ENCODE assay signal across 15 cellular contexts in the genomic region with DNA sequence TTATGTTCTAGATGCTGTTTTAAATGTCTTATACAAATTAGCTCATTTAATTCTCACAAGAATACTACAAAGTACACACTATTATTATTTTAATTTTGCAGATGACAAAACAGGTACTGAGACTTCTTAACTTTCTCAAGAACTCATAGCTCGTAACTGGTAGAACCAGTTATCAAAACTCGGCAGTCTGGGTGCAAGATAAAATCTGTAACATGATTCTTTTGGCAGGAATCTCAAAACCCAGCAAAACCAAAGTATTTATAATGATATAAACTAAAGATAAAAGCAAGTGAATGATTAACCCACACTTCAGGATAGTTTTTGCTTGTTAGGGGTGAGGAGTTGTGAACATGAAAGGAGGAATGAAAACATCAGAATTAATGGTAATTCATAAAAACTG. TPM values are rescaled to one million over a fixed set of nuclear protein-coding genes. Genes with fewer than 3 reads are reported as not detected.
DNase-seq lines count a peak whose midpoint lies in the region; ATAC-seq and TF ChIP-seq lines count a peak whose summit lies in the region.
"Had no signal": no experiment of that assay in that cellular context is flagged by ENCODE, and none has a peak within 500 bp of the region (broad histone marks: within the 10 kb centered on the region; RNA-seq: fewer than 3 reads in every experiment).

No MANE protein-coding gene starts in this region.

- H3K27ac Mint-ChIP-seq in mesothelial cell of epicardium: peak overlapping the region; percentile 41
- H3K27ac Mint-ChIP-seq: CD8-positive, alpha-beta T cell had no signal

- peaks cover 11% of the 10 kb centered on the region for H3K4me1 ChIP-seq in body of pancreas
- H3K4me1 ChIP-seq: esophagus muscularis mucosa, right lobe of liver had no signal

- peaks cover 54% of the 10 kb centered on the region for H3K4me1 Mint-ChIP-seq in mesothelial cell of epicardium

- peak overlapping the region in 1 of 4 donors; percentile 4 for H3K27ac ChIP-seq in body of pancreas
- H3K27ac ChIP-seq: cardiac muscle cell, esophagus muscularis mucosa, right lobe of liver had no signal

- no peaks in the 10 kb centered on the region for H3K36me3 ChIP-seq in body of pancreas (replicated peaks in 1 of 2; ENCODE audit: insufficient read depth in 1 of 2, low read depth in 2 of 2)
- H3K36me3 ChIP-seq: cardiac muscle cell, esophagus muscularis mucosa, right lobe of liver, SJSA1 had no signal

- H3K9me3 Mint-ChIP-seq in mesothelial cell of epicardium: peaks cover 7% of the 10 kb centered on the region
- H3K9me3 Mint-ChIP-seq: CD8-positive, alpha-beta T cell had no signal

- peak; percentile 36 for DNase-seq in EH (ENCODE audit: low read depth)
- DNase-seq in M059J (ENCODE audit: low read depth): peak; percentile 70
- DNase-seq in body of pancreas: peak in 1 of 4 donors; percentile 19
- no peak for DNase-seq in mesothelial cell of epicardium (ENCODE audit: low spot score in 2 of 2, unreplicated experiment in 2 of 2)
- DNase-seq in activated gamma-delta T cell (lab: John Stamatoyannopoulos, UW): no peak
- no peak for DNase-seq in KBM-7
- DNase-seq in cardiac septum (ENCODE audit: low spot score): no peak
- DNase-seq: activated T-cell treated with anti-CD3 and anti-CD28 coated beads for 4 hours; CD8-positive, alpha-beta T cell; NCI-H446; right lobe of liver had no signal

- no peaks in the 10 kb centered on the region for H3K9me3 ChIP-seq in body of pancreas
- H3K9me3 ChIP-seq: esophagus muscularis mucosa, right lobe of liver, SJSA1 had no signal

- 2 to 12% methylated on average over 2 of the region's 2 CpGs for WGBS in body of pancreas, 2 donors

- TF ChIP-seq CTCF in body of pancreas (IDR thresholded peaks at IDR 0.05) (no peak), mesothelial cell of epicardium (IDR thresholded peaks at IDR 0.05; ENCODE audit: unreplicated experiment) (no peak)

- no peaks in the 10 kb centered on the region for H3K27me3 ChIP-seq in body of pancreas
- H3K27me3 ChIP-seq: cardiac muscle cell, esophagus muscularis mucosa, SJSA1 had no signal

- no peaks in the 10 kb centered on the region for H3K27me3 Mint-ChIP-seq in mesothelial cell of epicardium (ENCODE audit: low read depth)

- intact Hi-C loops in body of pancreas (cut with DNase I): no loop called here
- intact Hi-C loops in cardiac septum (cut with DNase I): no loop called here

- peak; percentile 64 for ATAC-seq in body of pancreas
- no peak for ATAC-seq in GM21367 (IDR thresholded peaks at IDR 0.05; ENCODE audit: unreplicated experiment)
- ATAC-seq: CD8-positive, alpha-beta T cell; right lobe of liver had no signal

- no peak for TF ChIP-seq POLR2A in body of pancreas (IDR thresholded peaks at IDR 0.05)

- in situ Hi-C loops in KBM-7 (cut with MboI; ENCODE audit: low pct_unique_long_range_greater_than_20kb, low sequenced_read_pairs): no loop called here

- peaks cover 12% of the 10 kb centered on the region for H3K36me3 Mint-ChIP-seq in mesothelial cell of epicardium
- H3K36me3 Mint-ChIP-seq: CD8-positive, alpha-beta T cell had no signal

- H3K4me3 Mint-ChIP-seq in mesothelial cell of epicardium: no peak overlapping the region
- H3K4me3 Mint-ChIP-seq: CD8-positive, alpha-beta T cell had no signal

- H3K4me3 ChIP-seq in body of pancreas: no peak overlapping the region
- H3K4me3 ChIP-seq: cardiac muscle cell, esophagus muscularis mucosa, right lobe of liver, SJSA1 had no signal

RNA-seq across cellular contexts. Expression of a gene that starts 27.6 kb away (rescaled TPM):
- not detected in 2 replicates for total RNA-seq in M059J (2014; rRNA removed; shearing (Covaris generic))
- total RNA-seq in body of pancreas (1 to 10 TPM in 1 of 2 donors, not detected in 1; 1.0 TPM), mesothelial cell of epicardium (not detected in 3 replicates), cardiac septum (not detected)
- total RNA-seq: cardiac muscle cell; CD8-positive, alpha-beta T cell; esophagus muscularis mucosa; right lobe of liver; SJSA1 had no signal

Comparison
In these comparisons a context has a peak if more than half of its experiments do, and no peak if none do; other contexts are left out.
1. DNase-seq: peak in EH (single experiment) and M059J (single experiment); none in mesothelial cell of epicardium (0 of 2), activated gamma-delta T cell (single experiment), KBM-7 (single experiment) and cardiac septum (single experiment).